Comparison of ENCODE assay signal across 20 cellular contexts in genomic region chr9:129378241-129378661, GRCh38.
"Had no signal": no experiment of that assay in that cellular context is flagged by ENCODE, and none has a peak within 500 bp of the region (broad histone marks: within the 10 kb centered on the region; RNA-seq: fewer than 3 reads in every experiment).

No MANE protein-coding gene starts in this region.

- H3K9me3 Mint-ChIP-seq: activated naive CD4-positive, alpha-beta T cell treated with anti-CD3 and anti-CD28 coated beads, Interleukin-2, amount 10 ng/mL, durations not matched to agents 7 days and 5 days; effector memory CD8-positive, alpha-beta T cell had no signal

- H3K27ac ChIP-seq: body of pancreas, esophagus muscularis mucosa, gastrocnemius medialis, lower lobe of right lung, psoas muscle had no signal

- ATAC-seq: body of pancreas; effector memory CD8-positive, alpha-beta T cell; gastrocnemius medialis; left colon; lower lobe of right lung; psoas muscle; right cardiac atrium had no signal

- H3K4me3 ChIP-seq: body of pancreas, esophagus muscularis mucosa, gastrocnemius medialis, lower lobe of right lung, psoas muscle had no signal

- H3K27me3 Mint-ChIP-seq: effector memory CD8-positive, alpha-beta T cell had no signal

- DNase-seq: activated CD4-positive, alpha-beta T cell treated with anti-CD3 and anti-CD28 coated beads for 1 hour; activated naive CD4-positive, alpha-beta T cell treated with anti-CD3 and anti-CD28 coated beads, Interleukin-2, amount 10 ng/mL, durations not matched to agents 7 days and 5 days; activated T-cell treated with anti-CD3 and anti-CD28 coated beads, Interleukin-2, amount 50 U/mL, for 1 hour; amygdala; body of pancreas; caudate nucleus; dermis blood vessel endothelial cell; effector memory CD8-positive, alpha-beta T cell; gastrocnemius medialis; hypothalamus; islet precursor cell; left colon; lower lobe of right lung; naive B cell; psoas muscle; right cardiac atrium; stimulated activated CD4-positive, alpha-beta T cell treated with anti-CD3 and anti-CD28 coated beads, Interleukin-4, amount 100 ng/mL, for 24 hours; stimulated activated naive CD4-positive, alpha-beta T cell treated with Interleukin-2 at 50 U/mL for 16 hours; T-helper 9 cell had no signal

- H3K36me3 ChIP-seq: esophagus muscularis mucosa, gastrocnemius medialis, lower lobe of right lung had no signal

- H3K27ac Mint-ChIP-seq: activated naive CD4-positive, alpha-beta T cell treated with anti-CD3 and anti-CD28 coated beads, Interleukin-2, amount 10 ng/mL, durations not matched to agents 7 days and 5 days; effector memory CD8-positive, alpha-beta T cell had no signal

- H3K4me1 Mint-ChIP-seq: naive B cell had no signal

- H3K36me3 Mint-ChIP-seq: activated naive CD4-positive, alpha-beta T cell treated with anti-CD3 and anti-CD28 coated beads, Interleukin-2, amount 10 ng/mL, durations not matched to agents 7 days and 5 days; naive B cell had no signal

- H3K4me3 Mint-ChIP-seq: activated naive CD4-positive, alpha-beta T cell treated with anti-CD3 and anti-CD28 coated beads, Interleukin-2, amount 10 ng/mL, durations not matched to agents 7 days and 5 days; effector memory CD8-positive, alpha-beta T cell; naive B cell had no signal

- H3K9me3 ChIP-seq: body of pancreas, esophagus muscularis mucosa, gastrocnemius medialis, lower lobe of right lung, psoas muscle had no signal

- H3K27me3 ChIP-seq: body of pancreas, esophagus muscularis mucosa, gastrocnemius medialis had no signal
